Comparison of ENCODE assay signal across 1 cellular context in genomic region chr19:42075616-42076374, GRCh38.
TF ChIP-seq lines count a peak whose summit lies in the region.

ZNF574 (plus strand) TSS chr19:42076166; CDS start chr19:42078607, 2,441 bp downstream.

TF ChIP-seq in K562, 482 proteins besides CTCF, POLR2A, EP300 and RAD21 (continued from another document and continues in another):
- TF ChIP-seq ID3 (CRISPR knock-in tag; IDR thresholded peaks at IDR 0.05): no peak
- no peak for TF ChIP-seq ID3 (tag; IDR thresholded peaks at IDR 0.05)
- no peak for TF ChIP-seq ZHX1 (conservative IDR thresholded peaks at IDR 0.05; ENCODE audit: low read length)
- peak in 1 of 2 experiments; percentile 33; a peak in 2 of 4 replicates for TF ChIP-seq ZMIZ1 (IDR thresholded peaks at IDR 0.05; ENCODE audit: low read depth in 2 of 2, low read length in 2 of 2)
- TF ChIP-seq THRA (IDR thresholded peaks at IDR 0.05): no peak
- TF ChIP-seq TOE1 (IDR thresholded peaks at IDR 0.05; ENCODE audit: borderline replicate concordance): no peak
- no peak for TF ChIP-seq TOE1 (CRISPR knock-in tag; IDR thresholded peaks at IDR 0.05; ENCODE audit: borderline replicate concordance, low read depth)
- TF ChIP-seq TRIM28 (IDR thresholded peaks at IDR 0.05): no peak
- no peak for TF ChIP-seq MXD1 (CRISPR knock-in tag; IDR thresholded peaks at IDR 0.05; ENCODE audit: borderline replicate concordance, poor library complexity, severe bottlenecking)
- no peak for TF ChIP-seq ZNF79 (CRISPR knock-in tag; IDR thresholded peaks at IDR 0.05; ENCODE audit: low read depth)
- TF ChIP-seq ZNF282 (CRISPR knock-in tag; IDR thresholded peaks at IDR 0.05): no peak
- no peak for TF ChIP-seq ARID3B (CRISPR knock-in tag; IDR thresholded peaks at IDR 0.05; ENCODE audit: borderline replicate concordance)
- TF ChIP-seq RUNX1 (IDR thresholded peaks at IDR 0.05; ENCODE audit: low read depth): no peak
- no peak for TF ChIP-seq ZNF609 (CRISPR knock-in tag; IDR thresholded peaks at IDR 0.05; ENCODE audit: borderline replicate concordance)
- TF ChIP-seq MAZ (CRISPR knock-in tag; conservative IDR thresholded peaks at IDR 0.05 in 1 of 2, IDR thresholded peaks at IDR 0.05 in 1 of 2): peak; percentile 72 to 92
- no peak for TF ChIP-seq ZNF316 (IDR thresholded peaks at IDR 0.05)
- no peak; the same call in 1 of the 2 replicates for TF ChIP-seq HBP1 (CRISPR knock-in tag; IDR thresholded peaks at IDR 0.05)
- no peak for TF ChIP-seq ARID4B (CRISPR knock-in tag; IDR thresholded peaks at IDR 0.05)
- TF ChIP-seq TFAM (CRISPR knock-in tag; conservative IDR thresholded peaks at IDR 0.05): no peak
- TF ChIP-seq FOXM1 (IDR thresholded peaks at IDR 0.05; ENCODE audit: low read depth): no peak
- TF ChIP-seq FOXM1 (CRISPR knock-in tag; IDR thresholded peaks at IDR 0.05; ENCODE audit: low read depth): no peak
- TF ChIP-seq BACH1 (tag; IDR thresholded peaks at IDR 0.05): no peak
- TF ChIP-seq TRIM24 (IDR thresholded peaks at IDR 0.05): no peak
- TF ChIP-seq NONO (IDR thresholded peaks at IDR 0.05; ENCODE audit: low read depth in 2 of 2, low read length in 1 of 2): peak; percentile 54 to 66; a peak in 3 of 4 replicates
- TF ChIP-seq ARID2 (IDR thresholded peaks at IDR 0.05): no peak
- TF ChIP-seq RNF219 (CRISPR knock-in tag; IDR thresholded peaks at IDR 0.05): no peak
- peak; percentile 72; the same call in 1 of the 2 replicates for TF ChIP-seq ZBTB2 (IDR thresholded peaks at IDR 0.05)
